In the genomic region with DNA sequence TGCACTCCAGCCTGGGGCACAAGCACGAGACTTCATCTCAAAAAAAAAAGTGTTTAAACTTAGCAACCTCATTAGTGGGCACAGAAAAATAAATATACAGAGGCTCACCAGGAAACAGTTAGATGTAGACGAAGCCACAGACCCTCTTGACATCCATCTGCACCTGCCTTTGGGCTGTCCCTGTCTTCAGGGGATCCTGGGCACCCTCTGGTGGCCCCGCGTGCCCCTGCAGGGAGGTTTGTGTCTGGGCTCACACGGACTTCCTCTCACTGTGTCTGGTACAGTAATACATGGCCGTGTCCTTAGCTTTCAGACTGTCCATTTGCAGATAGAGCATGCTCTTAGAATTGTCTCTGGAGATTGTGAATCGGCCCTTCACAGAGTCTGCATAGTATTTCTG, we compare ENCODE assay signal across 11 cellular contexts.
A peak's percentile ranks its signal among the peaks of the same experiment; 100 is the strongest.
DNase-seq lines count a peak whose midpoint lies in the region; ATAC-seq and TF ChIP-seq lines count a peak whose summit lies in the region.
"Had no signal": no experiment of that assay in that cellular context is flagged by ENCODE, and none has a peak within 500 bp of the region (broad histone marks: within the 10 kb centered on the region; RNA-seq: fewer than 3 reads in every experiment).

No MANE protein-coding gene starts in this region.

- DNase-seq in NCI-H526 (lab: John Stamatoyannopoulos, UW) (peak; percentile 19 to 65), NCI-H526 treated with DMSO at 0.1 percent for 48 hours (lab: John Stamatoyannopoulos, UW) (no peak), foreskin keratinocyte (no peak), prostate gland (ENCODE audit: low spot score) (no peak), RKO (ENCODE audit: low spot score) (no peak)
- DNase-seq in T-helper 2 cell treated with Interferon-gamma antibody and Interleukin-4, amounts not matched to agents 5 μg/mL and 100 μg/mL, for 36 hours (ENCODE audit: low spot score): peak; percentile 21
- DNase-seq in activated naive CD4-positive, alpha-beta T cell treated with anti-CD3 and anti-CD28 coated beads, Interleukin-2, amount 50 U/mL, for 72 hours (ENCODE audit: low spot score in 2 of 2): peak in 1 of 2 donors; percentile 28
- no peak for DNase-seq in stimulated activated effector memory CD8-positive, alpha-beta T cell treated with anti-CD3 and anti-CD28 coated beads, Interleukin-12 subunit alpha, Interleukin-12 subunit beta, amount 100 ng/mL, for 72 hours (ENCODE audit: low spot score in 2 of 2)
- DNase-seq: ACHN, NCI-H524 treated with DMSO at 0.1 percent for 48 hours, nephron progenitor cell had no signal

- H3K4me1 ChIP-seq in foreskin keratinocyte: no peaks in the 10 kb centered on the region
- no peaks in the 10 kb centered on the region for H3K4me1 ChIP-seq in prostate gland (replicated peaks)

- H3K9me3 ChIP-seq in prostate gland: no peaks in the 10 kb centered on the region

- 30% methylated on average over 7 of the region's 7 CpGs for WGBS in prostate gland

- H3K9me3 Mint-ChIP-seq in T-helper 2 cell treated with Interferon-gamma antibody and Interleukin-4, amounts not matched to agents 5 μg/mL and 100 μg/mL, for 36 hours: no peaks in the 10 kb centered on the region
- H3K9me3 Mint-ChIP-seq in activated naive CD4-positive, alpha-beta T cell treated with anti-CD3 and anti-CD28 coated beads, Interleukin-2, amount 50 U/mL, for 72 hours: no peaks in the 10 kb centered on the region
- H3K9me3 Mint-ChIP-seq in stimulated activated effector memory CD8-positive, alpha-beta T cell treated with anti-CD3 and anti-CD28 coated beads, Interleukin-12 subunit alpha, Interleukin-12 subunit beta, amount 100 ng/mL, for 72 hours: no peaks in the 10 kb centered on the region

- H3K27me3 Mint-ChIP-seq in T-helper 2 cell treated with Interferon-gamma antibody and Interleukin-4, amounts not matched to agents 5 μg/mL and 100 μg/mL, for 36 hours (ENCODE audit: low read depth): peaks cover 44% of the 10 kb centered on the region

- peak; percentile 59 to 61 for ATAC-seq in activated naive CD4-positive, alpha-beta T cell treated with anti-CD3 and anti-CD28 coated beads, Interleukin-2, amount 50 U/mL, for 72 hours
- peak; percentile 82 for ATAC-seq in stimulated activated effector memory CD8-positive, alpha-beta T cell treated with anti-CD3 and anti-CD28 coated beads, Interleukin-12 subunit alpha, Interleukin-12 subunit beta, amount 100 ng/mL, for 72 hours
- ATAC-seq in foreskin keratinocyte: no peak

- intact Hi-C loops in prostate gland (cut with DNase I): no loop called here

- no peak overlapping the region for H3K4me3 ChIP-seq in prostate gland

- no peak overlapping the region for H3K27ac Mint-ChIP-seq in T-helper 2 cell treated with Interferon-gamma antibody and Interleukin-4, amounts not matched to agents 5 μg/mL and 100 μg/mL, for 36 hours
- no peak overlapping the region for H3K27ac Mint-ChIP-seq in activated naive CD4-positive, alpha-beta T cell treated with anti-CD3 and anti-CD28 coated beads, Interleukin-2, amount 50 U/mL, for 72 hours
- no peak overlapping the region for H3K27ac Mint-ChIP-seq in stimulated activated effector memory CD8-positive, alpha-beta T cell treated with anti-CD3 and anti-CD28 coated beads, Interleukin-12 subunit alpha, Interleukin-12 subunit beta, amount 100 ng/mL, for 72 hours
- H3K27ac Mint-ChIP-seq: nephron progenitor cell had no signal

- H3K4me1 Mint-ChIP-seq in T-helper 2 cell treated with Interferon-gamma antibody and Interleukin-4, amounts not matched to agents 5 μg/mL and 100 μg/mL, for 36 hours (ENCODE audit: low read depth): peaks cover 2% of the 10 kb centered on the region
- no peaks in the 10 kb centered on the region for H3K4me1 Mint-ChIP-seq in stimulated activated effector memory CD8-positive, alpha-beta T cell treated with anti-CD3 and anti-CD28 coated beads, Interleukin-12 subunit alpha, Interleukin-12 subunit beta, amount 100 ng/mL, for 72 hours
- H3K4me1 Mint-ChIP-seq: nephron progenitor cell had no signal

- no peak overlapping the region for H3K4me3 Mint-ChIP-seq in T-helper 2 cell treated with Interferon-gamma antibody and Interleukin-4, amounts not matched to agents 5 μg/mL and 100 μg/mL, for 36 hours
- no peak overlapping the region for H3K4me3 Mint-ChIP-seq in stimulated activated effector memory CD8-positive, alpha-beta T cell treated with anti-CD3 and anti-CD28 coated beads, Interleukin-12 subunit alpha, Interleukin-12 subunit beta, amount 100 ng/mL, for 72 hours
- H3K4me3 Mint-ChIP-seq: nephron progenitor cell had no signal

- TF ChIP-seq POLR2A in prostate gland (IDR thresholded peaks at IDR 0.05): no peak

- H3K27me3 ChIP-seq in foreskin keratinocyte (no peaks in the 10 kb centered on the region), prostate gland (replicated peaks; ENCODE audit: insufficient read depth) (no peaks in the 10 kb centered on the region)

- no peaks in the 10 kb centered on the region for H3K36me3 Mint-ChIP-seq in T-helper 2 cell treated with Interferon-gamma antibody and Interleukin-4, amounts not matched to agents 5 μg/mL and 100 μg/mL, for 36 hours (ENCODE audit: low read depth)
- no peaks in the 10 kb centered on the region for H3K36me3 Mint-ChIP-seq in activated naive CD4-positive, alpha-beta T cell treated with anti-CD3 and anti-CD28 coated beads, Interleukin-2, amount 50 U/mL, for 72 hours
- no peaks in the 10 kb centered on the region for H3K36me3 Mint-ChIP-seq in stimulated activated effector memory CD8-positive, alpha-beta T cell treated with anti-CD3 and anti-CD28 coated beads, Interleukin-12 subunit alpha, Interleukin-12 subunit beta, amount 100 ng/mL, for 72 hours

- H3K27ac ChIP-seq in foreskin keratinocyte (no peak overlapping the region), prostate gland (no peak overlapping the region)

- TF ChIP-seq CTCF in foreskin keratinocyte (conservative IDR thresholded peaks at IDR 0.05) (no peak), prostate gland (IDR thresholded peaks at IDR 0.05) (no peak)

- no peaks in the 10 kb centered on the region for H3K36me3 ChIP-seq in prostate gland

Comparison
In these comparisons a context has a peak if more than half of its experiments do, and no peak if none do; other contexts are left out.
1. DNase-seq: peak in NCI-H526 (2 of 2) and T-helper 2 cell treated with Interferon-gamma antibody and Interleukin-4, amounts not matched to agents 5 μg/mL and 100 μg/mL, for 36 hours (single experiment); none in NCI-H526 treated with DMSO at 0.1 percent for 48 hours (single experiment), stimulated activated effector memory CD8-positive, alpha-beta T cell treated with anti-CD3 and anti-CD28 coated beads, Interleukin-12 subunit alpha, Interleukin-12 subunit beta, amount 100 ng/mL, for 72 hours (0 of 2), foreskin keratinocyte (0 of 2), prostate gland (single experiment) and RKO (single experiment).